Comparison of ENCODE assay signal across 17 cellular contexts in the genomic region with DNA sequence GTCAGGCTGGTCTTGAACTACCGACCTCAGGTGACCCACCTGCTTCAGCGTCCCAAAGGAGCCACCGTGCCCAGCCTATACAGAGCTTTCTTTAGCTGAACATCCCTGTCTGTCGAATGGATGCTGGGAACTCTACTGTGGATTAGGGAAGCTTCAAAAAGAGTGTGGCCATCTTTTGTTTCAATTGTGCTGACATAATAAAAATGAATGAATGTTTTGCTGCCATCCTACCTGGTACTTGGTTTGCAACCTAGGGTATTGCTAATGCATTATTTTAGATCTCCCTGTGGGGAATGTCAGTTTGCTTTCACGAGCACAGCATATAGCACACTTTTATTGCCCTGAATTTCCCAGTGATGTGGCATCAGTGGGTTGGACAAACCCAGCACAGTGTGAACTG. TPM values are rescaled to one million over a fixed set of nuclear protein-coding genes. Genes with fewer than 3 reads are reported as not detected.
DNase-seq lines count a peak whose midpoint lies in the region; ATAC-seq and TF ChIP-seq lines count a peak whose summit lies in the region.
"Had no signal": no experiment of that assay in that cellular context is flagged by ENCODE, and none has a peak within 500 bp of the region (broad histone marks: within the 10 kb centered on the region; RNA-seq: fewer than 3 reads in every experiment).

No MANE protein-coding gene starts in this region.

- no peaks in the 10 kb centered on the region for H3K27me3 Mint-ChIP-seq in dendritic cell treated with granulocyte-macrophage colony-stimulating factor and Interleukin-4, amounts not matched to agents 40 ng/mL and 50 ng/mL, for 4 days
- H3K27me3 Mint-ChIP-seq: stimulated activated naive CD8-positive, alpha-beta T cell treated with anti-CD3 and anti-CD28 coated beads, Interleukin-15, amount 100 ng/mL, for 72 hours had no signal

- peak overlapping the region; percentile 81 to 98 for H3K27ac Mint-ChIP-seq in activated naive CD4-positive, alpha-beta T cell treated with anti-CD3 and anti-CD28 coated beads, Interleukin-2, amount 50 U/mL, for 72 hours
- H3K27ac Mint-ChIP-seq in dendritic cell treated with granulocyte-macrophage colony-stimulating factor and Interleukin-4, amounts not matched to agents 40 ng/mL and 50 ng/mL, for 4 days: peak overlapping the region; percentile 73

- TF ChIP-seq POLR2A in heart left ventricle (IDR thresholded peaks at IDR 0.05) (no peak), Peyer's patch (IDR thresholded peaks at IDR 0.05) (no peak)

- POLR2A ChIA-PET in RWPE1 (lab: Yijun Ruan, JAX; ENCODE audit: low non-redundant PET): no interaction called here

- peaks cover 86% of the 10 kb centered on the region for H3K4me1 Mint-ChIP-seq in dendritic cell treated with granulocyte-macrophage colony-stimulating factor and Interleukin-4, amounts not matched to agents 40 ng/mL and 50 ng/mL, for 4 days (ENCODE audit: low read depth)
- H3K4me1 Mint-ChIP-seq: neural crest cell had no signal

- H3K36me3 Mint-ChIP-seq in activated naive CD4-positive, alpha-beta T cell treated with anti-CD3 and anti-CD28 coated beads, Interleukin-2, amount 50 U/mL, for 72 hours: peaks cover 5 to 39% of the 10 kb centered on the region in 2 donors
- H3K36me3 Mint-ChIP-seq in dendritic cell treated with granulocyte-macrophage colony-stimulating factor and Interleukin-4, amounts not matched to agents 40 ng/mL and 50 ng/mL, for 4 days (ENCODE audit: low read depth): peaks cover 71% of the 10 kb centered on the region

- DNase-seq in activated naive CD4-positive, alpha-beta T cell treated with anti-CD3 and anti-CD28 coated beads, Interleukin-2, amount 50 U/mL, for 72 hours (ENCODE audit: low spot score in 2 of 2): no peak
- DNase-seq in activated naive CD4-positive, alpha-beta T cell treated with anti-CD3 and anti-CD28 coated beads, Interleukin-2, amount 50 U/mL, for 16 hours: no peak
- DNase-seq in RWPE1 (ENCODE audit: low spot score): no peak
- DNase-seq in heart left ventricle: no peak
- no peak for DNase-seq in Peyer's patch
- DNase-seq in H4 (ENCODE audit: low spot score): no peak
- DNase-seq: activated CD4-positive, alpha-beta T cell treated with anti-CD3 and anti-CD28 coated beads for 4 hours; activated T-cell treated with anti-CD3 and anti-CD28 coated beads, Interleukin-2, amount 50 U/mL, for 1 hour; NCI-H1694; NK-92 treated with Interleukin-12 subunit alpha and Interleukin-12 subunit beta, amount 100 ng/mL, for 24 hours; stimulated activated CD4-positive, alpha-beta T cell treated with anti-CD3 and anti-CD28 coated beads, Interleukin-15, amount 100 ng/mL, for 24 hours; uterus had no signal

- intact Hi-C loops in dendritic cell treated with granulocyte-macrophage colony-stimulating factor and Interleukin-4, amounts not matched to agents 40 ng/mL and 50 ng/mL, for 4 days (cut with micrococcal nuclease): loop anchor here (10.0 kb wide), 1 partner anchor 296 kb away; no protein-coding TSS in a partner anchor
- intact Hi-C loops in heart left ventricle (cut with DNase I): loop anchor here in 6 of 10 donors (5.0 to 10.0 kb wide), 4 partner anchors 78 to 296 kb away; partner anchors contain the start of gene CMTM7 (in 1 of the 6)

- CTCF ChIA-PET in RWPE1 (lab: Yijun Ruan, JAX): interaction anchor here (0.9 kb wide), 1 partner anchor 174 kb away, joined by 3 read pairs; no protein-coding TSS in a partner anchor

- H3K4me3 ChIP-seq in heart left ventricle (no peak overlapping the region), Peyer's patch (no peak overlapping the region)
- H3K4me3 ChIP-seq: uterus had no signal

- 93 to 98% (median 96%) methylated on average over 5 of the region's 5 CpGs for WGBS in heart left ventricle, 4 donors

- peaks cover 0 to 7% of the 10 kb centered on the region in 2 donors for H3K9me3 Mint-ChIP-seq in activated naive CD4-positive, alpha-beta T cell treated with anti-CD3 and anti-CD28 coated beads, Interleukin-2, amount 50 U/mL, for 72 hours
- H3K9me3 Mint-ChIP-seq in dendritic cell treated with granulocyte-macrophage colony-stimulating factor and Interleukin-4, amounts not matched to agents 40 ng/mL and 50 ng/mL, for 4 days: no peaks in the 10 kb centered on the region
- H3K9me3 Mint-ChIP-seq: mesothelial cell of epicardium; neural crest cell; stimulated activated naive CD8-positive, alpha-beta T cell treated with anti-CD3 and anti-CD28 coated beads, Interleukin-15, amount 100 ng/mL, for 72 hours had no signal

- H3K36me3 ChIP-seq in heart left ventricle: peaks cover 0 to 9% (median 0%) of the 10 kb centered on the region in 9 donors
- H3K36me3 ChIP-seq in Peyer's patch: peaks cover 0 to 9% (median 0%) of the 10 kb centered on the region in 3 donors
- H3K36me3 ChIP-seq: uterus had no signal

- no peak for ATAC-seq in activated naive CD4-positive, alpha-beta T cell treated with anti-CD3 and anti-CD28 coated beads, Interleukin-2, amount 50 U/mL, for 72 hours
- ATAC-seq in heart left ventricle: no peak
- no peak for ATAC-seq in HG03457 (IDR thresholded peaks at IDR 0.05; ENCODE audit: unreplicated experiment)

- TF ChIP-seq CTCF in RWPE1 (conservative IDR thresholded peaks at IDR 0.05; ENCODE audit: low read depth) (no peak), heart left ventricle (IDR thresholded peaks at IDR 0.05) (no peak), Peyer's patch (IDR thresholded peaks at IDR 0.05) (no peak)

- H3K4me3 Mint-ChIP-seq in dendritic cell treated with granulocyte-macrophage colony-stimulating factor and Interleukin-4, amounts not matched to agents 40 ng/mL and 50 ng/mL, for 4 days: no peak overlapping the region
- H3K4me3 Mint-ChIP-seq: mesothelial cell of epicardium; neural crest cell; stimulated activated naive CD8-positive, alpha-beta T cell treated with anti-CD3 and anti-CD28 coated beads, Interleukin-15, amount 100 ng/mL, for 72 hours had no signal

- peaks cover 0 to 45% (median 9%) of the 10 kb centered on the region in 12 donors for H3K4me1 ChIP-seq in heart left ventricle
- peaks cover 0 to 10% (median 7%) of the 10 kb centered on the region in 4 donors for H3K4me1 ChIP-seq in Peyer's patch
- H3K4me1 ChIP-seq: uterus had no signal

- H3K27ac ChIP-seq in RWPE1 (peak overlapping the region; percentile 69), heart left ventricle (peak overlapping the region in 1 of 12 donors; percentile 37), Peyer's patch (peak overlapping the region in 1 of 4 donors; percentile 25)
- H3K27ac ChIP-seq: uterus had no signal

- no peaks in the 10 kb centered on the region for H3K27me3 ChIP-seq in heart left ventricle
- no peaks in the 10 kb centered on the region for H3K27me3 ChIP-seq in Peyer's patch
- H3K27me3 ChIP-seq: uterus had no signal

- H3K9me3 ChIP-seq in heart left ventricle: no peaks in the 10 kb centered on the region
- no peaks in the 10 kb centered on the region for H3K9me3 ChIP-seq in Peyer's patch
- H3K9me3 ChIP-seq: uterus had no signal

RNA-seq across cellular contexts. Expression of gene CMTM6, which starts 32.3 kb away (rescaled TPM):
- 10 to 100 TPM; 38.1 to 72.7 TPM for total RNA-seq in activated naive CD4-positive, alpha-beta T cell treated with anti-CD3 and anti-CD28 coated beads, Interleukin-2, amount 50 U/mL, for 72 hours
- 10 to 100 TPM in 7 of 9 donors, 1 to 10 TPM in 2; 8.9 to 34.8 (median 12.5) TPM for total RNA-seq in heart left ventricle
- polyA plus RNA-seq in heart left ventricle: 10 to 100 TPM in 1 of 2 donors, 1 to 10 TPM in 1; 5.2 to 11.6 TPM
- total RNA-seq in Peyer's patch: 10 to 100 TPM; 14.9 to 32.8 (median 26.8) TPM
- total RNA-seq in H4 (2014; rRNA removed; shearing (Covaris generic)): 72.0 and 74.1 TPM in 2 replicates
